Comparison of ENCODE assay signal across 25 cellular contexts in genomic region chr4:173273956-173274355, GRCh38.
DNase-seq lines count a peak whose midpoint lies in the region; ATAC-seq and TF ChIP-seq lines count a peak whose summit lies in the region.
"Had no signal": no experiment of that assay in that cellular context is flagged by ENCODE, and none has a peak within 500 bp of the region (broad histone marks: within the 10 kb centered on the region; RNA-seq: fewer than 3 reads in every experiment).

No MANE protein-coding gene starts in this region.

- peak overlapping the region in 2 of 3 experiments; percentile 59 to 66 for H3K27ac Mint-ChIP-seq in nephron
- H3K27ac Mint-ChIP-seq: B cell, CD14-positive monocyte, H9, HFFc6 had no signal

- TF ChIP-seq CTCF in AG10803 (conservative IDR thresholded peaks at IDR 0.05; ENCODE audit: low read length) (no peak), fibroblast of mammary gland (conservative IDR thresholded peaks at IDR 0.05; ENCODE audit: control insufficient read depth, insufficient read depth, low read depth, low read length) (no peak), nephron (IDR thresholded peaks at IDR 0.05; ENCODE audit: unreplicated experiment in 3 of 3) (no peak), transverse colon (IDR thresholded peaks at IDR 0.05) (no peak)

- in situ Hi-C loops in transverse colon (cut with MboI; ENCODE audit: low pct_ligation_motif_present in 1 of 4, low pct_unique_long_range_greater_than_20kb in 1 of 4, low sequenced_read_pairs in 3 of 4), result loop anchor here in 1 of 4 donors (25.0 kb wide), 1 partner anchor 262 kb away; no protein-coding TSS in a partner anchor

- H3K9me3 ChIP-seq in adipocyte (ENCODE audit: control insufficient read depth, low read length) (no peaks in the 10 kb centered on the region), transverse colon (no peaks in the 10 kb centered on the region)
- H3K9me3 ChIP-seq: Peyer's patch had no signal

- peaks cover 58% of the 10 kb centered on the region for H3K4me1 Mint-ChIP-seq in nephron

- H3K27me3 ChIP-seq in adipocyte (replicated peaks; ENCODE audit: control insufficient read depth, insufficient read depth, low read length) (no peaks in the 10 kb centered on the region), transverse colon (no peaks in the 10 kb centered on the region)
- H3K27me3 ChIP-seq: Peyer's patch had no signal

- H3K9ac ChIP-seq in adipocyte (ENCODE audit: low read length), result no peak overlapping the region

- H3K36me3 ChIP-seq in adipocyte (ENCODE audit: control insufficient read depth, insufficient read depth, low read length, severe bottlenecking) (no peaks in the 10 kb centered on the region), transverse colon (no peaks in the 10 kb centered on the region)
- H3K36me3 ChIP-seq: Peyer's patch had no signal

- no peak for TF ChIP-seq EP300 in transverse colon (IDR thresholded peaks at IDR 0.05; ENCODE audit: low read depth)

- DNase-seq in AG10803 (ENCODE audit: low read depth), result peak; percentile 40
- DNase-seq in adipocyte (ENCODE audit: low read depth), result peak; percentile 78
- peak; percentile 70 for DNase-seq in fibroblast of mammary gland (ENCODE audit: low read depth)
- no peak for DNase-seq in SKM-1 treated with dmso at 0.1 percent for 144 hours (lab: John Stamatoyannopoulos, UW; ENCODE audit: unreplicated experiment)
- no peak for DNase-seq in transverse colon
- DNase-seq in superior temporal gyrus (ENCODE audit: extremely low spot score), result no peak
- DNase-seq: GDM1; H9; HFFc6; KBM-7; NCI-H1092 treated with DMSO at 0.1 percent for 48 hours; NCI-H1436 treated with DMSO at 0.1 percent for 48 hours; NCI-H2029; NCI-H345; NCI-H524; NCI-H774; NK-92 treated with Interleukin-12 subunit alpha and Interleukin-12 subunit beta, amount 100 ng/mL, for 24 hours; Peyer's patch had no signal

- no peak overlapping the region for H3K27ac ChIP-seq in transverse colon
- H3K27ac ChIP-seq: HL-60, Peyer's patch had no signal

- ATAC-seq in GM18861 (IDR thresholded peaks at IDR 0.05; ENCODE audit: unreplicated experiment), result no peak
- ATAC-seq: HepG2, SK-N-SH treated with all-trans-retinoic acid at 6 μM for 48 hours had no signal

- peaks cover 6% of the 10 kb centered on the region for H3K4me1 ChIP-seq in adipocyte (ENCODE audit: control insufficient read depth, insufficient read depth, low read length)
- peaks cover 0 to 15% (median 9%) of the 10 kb centered on the region in 4 donors for H3K4me1 ChIP-seq in transverse colon
- H3K4me1 ChIP-seq: Peyer's patch had no signal

- no peaks in the 10 kb centered on the region for H3K27me3 Mint-ChIP-seq in nephron (ENCODE audit: low read depth)
- H3K27me3 Mint-ChIP-seq: B cell had no signal

- H3K36me3 Mint-ChIP-seq in nephron (ENCODE audit: low read depth), result peaks cover 14% of the 10 kb centered on the region

- H3K4me3 ChIP-seq in AG10803 (ENCODE audit: low read length) (no peak overlapping the region), adipocyte (ENCODE audit: low read length) (no peak overlapping the region), fibroblast of mammary gland (ENCODE audit: control insufficient read depth, low read depth, low read length) (no peak overlapping the region), transverse colon (no peak overlapping the region)
- H3K4me3 ChIP-seq: Peyer's patch had no signal

- TF ChIP-seq POLR2A in transverse colon (IDR thresholded peaks at IDR 0.05), result no peak

- H3K9me3 Mint-ChIP-seq in nephron, result peaks cover 5% of the 10 kb centered on the region
- H3K9me3 Mint-ChIP-seq: H9, HFFc6 had no signal

- intact Hi-C loops in transverse colon (cut with DNase I; ENCODE audit: low total_unique reads), result no loop called here

- H3K4me3 Mint-ChIP-seq in nephron, result no peak overlapping the region
- H3K4me3 Mint-ChIP-seq: B cell, CD14-positive monocyte, H9, HFFc6 had no signal

Comparison
In these comparisons a context has a peak if more than half of its experiments do, and no peak if none do; other contexts are left out.
1. DNase-seq: peak in AG10803 (single experiment), adipocyte (single experiment) and fibroblast of mammary gland (single experiment); none in SKM-1 treated with dmso at 0.1 percent for 144 hours (single experiment), transverse colon (single experiment) and superior temporal gyrus (single experiment).